Comparison of ENCODE assay signal across 12 cellular contexts in the genomic region with DNA sequence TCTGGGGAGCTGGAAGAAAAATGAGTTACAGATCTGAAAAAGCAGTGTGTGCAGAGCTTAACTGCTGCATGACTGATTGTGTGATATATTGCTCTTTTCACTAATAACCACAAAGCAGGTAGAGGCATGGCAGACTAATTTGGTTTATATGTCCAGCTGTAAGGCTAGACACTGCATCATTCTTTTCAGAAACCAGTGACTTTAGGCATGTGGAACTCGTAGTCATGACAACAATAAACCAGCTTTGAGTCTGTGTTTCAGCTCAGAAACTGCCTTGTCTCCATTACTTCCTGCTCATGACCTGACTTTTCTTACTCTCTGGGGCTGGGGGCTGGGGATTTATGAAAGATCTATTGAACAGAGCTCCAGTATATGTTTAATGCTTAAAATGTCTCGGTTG.
A peak's percentile ranks its signal among the peaks of the same experiment; 100 is the strongest.
DNase-seq lines count a peak whose midpoint lies in the region; ATAC-seq and TF ChIP-seq lines count a peak whose summit lies in the region.
"Had no signal": no experiment of that assay in that cellular context is flagged by ENCODE, and none has a peak within 500 bp of the region (broad histone marks: within the 10 kb centered on the region; RNA-seq: fewer than 3 reads in every experiment).

No MANE protein-coding gene starts in this region.

- no peaks in the 10 kb centered on the region for H3K9me3 Mint-ChIP-seq in WTC11

- no peaks in the 10 kb centered on the region for H3K9me3 ChIP-seq in SJCRH30 (replicated peaks)
- H3K9me3 ChIP-seq in upper lobe of right lung, result no peaks in the 10 kb centered on the region

- peak; percentile 24 for DNase-seq in ACHN
- DNase-seq in H4 (ENCODE audit: low spot score), result peak; percentile 62
- DNase-seq in SJCRH30, result peak; percentile 62 to 87
- peak; percentile 27 for DNase-seq in hepatic stellate cell (ENCODE audit: low spot score)
- DNase-seq in NCI-H446 (lab: John Stamatoyannopoulos, UW), result no peak
- DNase-seq in WTC11 (ENCODE audit: low spot score), result no peak
- no peak for DNase-seq in upper lobe of right lung
- no peak for DNase-seq in activated CD4-positive, alpha-beta T cell treated with anti-CD3 and anti-CD28 coated beads, Interleukin-2, amount 50 U/mL, for 1 hour
- DNase-seq: activated CD4-positive, alpha-beta T cell treated with anti-CD3 and anti-CD28 coated beads, Interleukin-2, amount 50 U/mL, for 4 hours; C1 segment of cervical spinal cord; cortex of kidney; NK-92 treated with Interleukin-12 subunit alpha and Interleukin-12 subunit beta, amount 100 ng/mL, for 24 hours had no signal

- H3K4me3 ChIP-seq in SJCRH30 (no peak overlapping the region), upper lobe of right lung (no peak overlapping the region)

- intact Hi-C loops in upper lobe of right lung (cut with DNase I), result no loop called here

- TF ChIP-seq CTCF in WTC11 (IDR thresholded peaks at IDR 0.05), result no peak
- no peak for TF ChIP-seq CTCF in upper lobe of right lung (IDR thresholded peaks at IDR 0.05)

- H3K36me3 Mint-ChIP-seq in WTC11, result no peaks in the 10 kb centered on the region

- no peaks in the 10 kb centered on the region for H3K27me3 Mint-ChIP-seq in WTC11 (ENCODE audit: low read depth)

- H3K27ac ChIP-seq in SJCRH30 (peak overlapping the region; percentile 67), upper lobe of right lung (no peak overlapping the region)

- no peaks in the 10 kb centered on the region for H3K36me3 ChIP-seq in SJCRH30
- no peaks in the 10 kb centered on the region for H3K36me3 ChIP-seq in upper lobe of right lung

- H3K4me1 Mint-ChIP-seq in WTC11, result no peaks in the 10 kb centered on the region

- CTCF ChIA-PET in WTC11 (lab: Charles Lee), result interaction anchor here (1.3 to 1.6 kb wide), 2 partner anchors 8 to 526 kb away, joined by 7 to 9 read pairs; no protein-coding TSS in a partner anchor

- POLR2A ChIA-PET in WTC11 (lab: Charles Lee), result interaction anchor here (0.6 kb wide), 1 partner anchor 1070 kb away, joined by 3 read pairs; no protein-coding TSS in a partner anchor

- no peak overlapping the region for H3K27ac Mint-ChIP-seq in WTC11

- ATAC-seq in WTC11 (no peak), upper lobe of right lung (no peak)

- H3K27me3 ChIP-seq in SJCRH30 (no peaks in the 10 kb centered on the region), upper lobe of right lung (no peaks in the 10 kb centered on the region)

- H3K4me3 Mint-ChIP-seq in WTC11, result no peak overlapping the region

- in situ Hi-C loops in ACHN (cut with HindIII; ENCODE audit: low pct_ligation_motif_present, low pct_unique_long_range_greater_than_20kb, low sequenced_read_pairs), result no loop called here

- H3K4me1 ChIP-seq in SJCRH30 (peaks cover 59% of the 10 kb centered on the region), upper lobe of right lung (no peaks in the 10 kb centered on the region)

TF ChIP-seq in WTC11, 78 proteins besides CTCF, POLR2A, EP300 and RAD21:
- TF ChIP-seq, protein P1, sequence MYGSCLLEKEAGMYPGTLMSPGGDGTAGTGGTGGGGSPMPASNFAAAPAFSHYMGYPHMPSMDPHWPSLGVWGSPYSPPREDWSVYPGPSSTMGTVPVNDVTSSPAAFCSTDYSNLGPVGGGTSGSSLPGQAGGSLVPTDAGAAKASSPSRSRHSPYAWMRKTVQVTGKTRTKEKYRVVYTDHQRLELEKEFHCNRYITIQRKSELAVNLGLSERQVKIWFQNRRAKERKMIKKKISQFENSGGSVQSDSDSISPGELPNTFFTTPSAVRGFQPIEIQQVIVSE (CRISPR knock-in tag; IDR thresholded peaks at IDR 0.05; ENCODE audit: borderline replicate concordance), result no peak
- TF ChIP-seq GRHL2 (CRISPR knock-in tag; IDR thresholded peaks at IDR 0.05; ENCODE audit: insufficient replicate concordance, severe bottlenecking), result no peak
- no peak for TF ChIP-seq ATF1 (CRISPR knock-in tag; IDR thresholded peaks at IDR 0.05)
- no peak for TF ChIP-seq RORB (CRISPR knock-in tag; IDR thresholded peaks at IDR 0.05)
- no peak for TF ChIP-seq NFE2L1 (CRISPR knock-in tag; IDR thresholded peaks at IDR 0.05)
- TF ChIP-seq OVOL2 (CRISPR knock-in tag; IDR thresholded peaks at IDR 0.05; ENCODE audit: borderline replicate concordance), result no peak
- no peak for TF ChIP-seq GABPB1 (CRISPR knock-in tag; IDR thresholded peaks at IDR 0.05)
- TF ChIP-seq PRRX2 (CRISPR knock-in tag; IDR thresholded peaks at IDR 0.05), result no peak
- TF ChIP-seq ETV6 (CRISPR knock-in tag; IDR thresholded peaks at IDR 0.05), result no peak
- TF ChIP-seq, protein P2, sequence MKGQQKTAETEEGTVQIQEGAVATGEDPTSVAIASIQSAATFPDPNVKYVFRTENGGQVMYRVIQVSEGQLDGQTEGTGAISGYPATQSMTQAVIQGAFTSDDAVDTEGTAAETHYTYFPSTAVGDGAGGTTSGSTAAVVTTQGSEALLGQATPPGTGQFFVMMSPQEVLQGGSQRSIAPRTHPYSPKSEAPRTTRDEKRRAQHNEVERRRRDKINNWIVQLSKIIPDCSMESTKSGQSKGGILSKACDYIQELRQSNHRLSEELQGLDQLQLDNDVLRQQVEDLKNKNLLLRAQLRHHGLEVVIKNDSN (CRISPR knock-in tag; IDR thresholded peaks at IDR 0.05), result no peak
- TF ChIP-seq NR3C1 (CRISPR knock-in tag; conservative IDR thresholded peaks at IDR 0.05; ENCODE audit: low read depth), result no peak
- TF ChIP-seq, protein P3, sequence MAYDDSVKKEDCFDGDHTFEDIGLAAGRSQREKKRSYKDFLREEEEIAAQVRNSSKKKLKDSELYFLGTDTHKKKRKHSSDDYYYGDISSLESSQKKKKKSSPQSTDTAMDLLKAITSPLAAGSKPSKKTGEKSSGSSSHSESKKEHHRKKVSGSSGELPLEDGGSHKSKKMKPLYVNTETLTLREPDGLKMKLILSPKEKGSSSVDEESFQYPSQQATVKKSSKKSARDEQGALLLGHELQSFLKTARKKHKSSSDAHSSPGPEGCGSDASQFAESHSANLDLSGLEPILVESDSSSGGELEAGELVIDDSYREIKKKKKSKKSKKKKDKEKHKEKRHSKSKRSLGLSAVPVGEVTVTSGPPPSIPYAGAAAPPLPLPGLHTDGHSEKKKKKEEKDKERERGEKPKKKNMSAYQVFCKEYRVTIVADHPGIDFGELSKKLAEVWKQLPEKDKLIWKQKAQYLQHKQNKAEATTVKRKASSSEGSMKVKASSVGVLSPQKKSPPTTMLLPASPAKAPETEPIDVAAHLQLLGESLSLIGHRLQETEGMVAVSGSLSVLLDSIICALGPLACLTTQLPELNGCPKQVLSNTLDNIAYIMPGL (CRISPR knock-in tag; IDR thresholded peaks at IDR 0.05), result no peak
TF ChIP-seq in WTC11: peak in this region for 0.

Comparison
In these comparisons a context has a peak if more than half of its experiments do, and no peak if none do; other contexts are left out.
1. DNase-seq: peak in ACHN (single experiment), H4 (single experiment), SJCRH30 (2 of 2) and hepatic stellate cell (single experiment); none in NCI-H446 (0 of 2), WTC11 (single experiment), upper lobe of right lung (single experiment) and activated CD4-positive, alpha-beta T cell treated with anti-CD3 and anti-CD28 coated beads, Interleukin-2, amount 50 U/mL, for 1 hour (single experiment).